ENCODE assay signal across 9 cellular contexts in genomic region chr12:79547735-79548347, GRCh38.
DNase-seq lines count a peak whose midpoint lies in the region; ATAC-seq and TF ChIP-seq lines count a peak whose summit lies in the region.
"Had no signal": no experiment of that assay in that cellular context is flagged by ENCODE, and none has a peak within 500 bp of the region (broad histone marks: within the 10 kb centered on the region; RNA-seq: fewer than 3 reads in every experiment).

No MANE protein-coding gene starts in this region.

- H4K5ac ChIP-seq in H9 (ENCODE audit: insufficient read length, low read depth, low read length) = peak overlapping the region; percentile 45

- peak overlapping the region; percentile 89 for H3T11ph ChIP-seq in H9 (ENCODE audit: low read length)

- H4K91ac ChIP-seq in H9 (ENCODE audit: insufficient read length, low read depth, low read length) = no peak overlapping the region

- H3K4ac ChIP-seq in H9 (ENCODE audit: low read depth, low read length) = no peak overlapping the region; the same call in 1 of the 2 replicates

- H3K4me1 Mint-ChIP-seq in H9 (peaks cover 70 to 77% of the 10 kb centered on the region in 2 experiments), glutamatergic neuron (ENCODE audit: low read depth, unreplicated experiment) (no peaks in the 10 kb centered on the region)
- H3K4me1 Mint-ChIP-seq: naive thymus-derived CD8-positive, alpha-beta T cell had no signal

- WGBS in H9 (ENCODE audit: extremely low coverage, insufficient read length, low lambda C conversion rate) = no CpG with 5 or more reads among the region's 5 CpGs
- 21 to 30% (median 22%) methylated on average over 5 of the region's 5 CpGs for WGBS in psoas muscle, 3 donors

- H2BK5ac ChIP-seq in H9 (ENCODE audit: insufficient read length, low read length) = peak overlapping the region; percentile 78

- H3K79me2 ChIP-seq in H9 (ENCODE audit: insufficient read depth, low read length) (no peaks in the 10 kb centered on the region), MM.1S (ENCODE audit: low read length) (no peaks in the 10 kb centered on the region)

- peak; percentile 28 for DNase-seq in stimulated activated CD4-positive, alpha-beta T cell treated with anti-CD3 and anti-CD28 coated beads, Interleukin-15, amount 100 ng/mL, for 24 hours
- DNase-seq in stimulated activated CD4-positive, alpha-beta T cell treated with anti-CD3 and anti-CD28 coated beads, Interleukin-12 subunit alpha, Interleukin-12 subunit beta, amount 100 ng/mL, for 4 hours = no peak
- DNase-seq in H9 (peak; percentile 80), MM.1S (peak; percentile 35), WERI-Rb-1 (peak; percentile 37), glutamatergic neuron (peak; percentile 45), psoas muscle (no peak), posterior vena cava (ENCODE audit: low spot score) (no peak)

- peak overlapping the region; percentile 55 for H2BK120ac ChIP-seq in H9 (ENCODE audit: low read depth, low read length, poor library complexity, severe bottlenecking)

- H2AK5ac ChIP-seq in H9 (ENCODE audit: insufficient read length, low read length) = peak overlapping the region; percentile 68

- peak overlapping the region; percentile 41 for H3K56ac ChIP-seq in H9 (ENCODE audit: insufficient read length, low read depth, low read length)

- peak overlapping the region; percentile 88 for H2BK12ac ChIP-seq in H9 (ENCODE audit: insufficient read length, low read depth, low read length)

- H3K27me3 Mint-ChIP-seq in H9 (ENCODE audit: low read depth) (no peaks in the 10 kb centered on the region), glutamatergic neuron (ENCODE audit: unreplicated experiment) (no peaks in the 10 kb centered on the region)

- peak overlapping the region; percentile 15 to 59; a peak in 4 of 5 replicates for H3K4me3 Mint-ChIP-seq in H9
- no peak overlapping the region for H3K4me3 Mint-ChIP-seq in glutamatergic neuron (ENCODE audit: unreplicated experiment)
- H3K4me3 Mint-ChIP-seq: naive thymus-derived CD8-positive, alpha-beta T cell had no signal

- no peaks in the 10 kb centered on the region for H4K20me1 ChIP-seq in H9 (ENCODE audit: control insufficient read depth, insufficient read depth, insufficient read length)
- H4K20me1 ChIP-seq in MM.1S (ENCODE audit: insufficient read depth, low read length) = no peaks in the 10 kb centered on the region

- H3K9ac ChIP-seq in H9 (ENCODE audit: extremely low read depth, insufficient read length, low read length) (peak overlapping the region; percentile 80), MM.1S (ENCODE audit: low read length) (no peak overlapping the region)

- H4K8ac ChIP-seq in H9 (replicated peaks; ENCODE audit: insufficient read length, low read depth, low read length) = no peak overlapping the region

- no peak for ATAC-seq in psoas muscle
- ATAC-seq: naive thymus-derived CD8-positive, alpha-beta T cell had no signal

- H3K27ac Mint-ChIP-seq in H9 (peak overlapping the region; percentile 96 to 100 (median 100)), glutamatergic neuron (ENCODE audit: unreplicated experiment) (no peak overlapping the region)

- intact Hi-C loops in psoas muscle (cut with DNase I) (loop anchor here in 1 of 2 donors (5.0 kb wide), 1 partner anchor 639 kb away; no protein-coding TSS in a partner anchor), posterior vena cava (cut with DNase I) (no loop called here)

- H3K36me3 Mint-ChIP-seq in H9 (ENCODE audit: insufficient read depth in 1 of 3, low read depth in 3 of 3) (peaks cover 10 to 20% (median 15%) of the 10 kb centered on the region in 3 experiments), glutamatergic neuron (ENCODE audit: unreplicated experiment) (no peaks in the 10 kb centered on the region)
- H3K36me3 Mint-ChIP-seq: naive thymus-derived CD8-positive, alpha-beta T cell had no signal

- no peak overlapping the region for H2AFZ ChIP-seq in H9 (ENCODE audit: low read length)
- H2AFZ ChIP-seq in MM.1S (ENCODE audit: low read length) = no peak overlapping the region

- H3K9me2 ChIP-seq in MM.1S (replicated peaks; ENCODE audit: insufficient read depth, low read length) = no peaks in the 10 kb centered on the region

- H3K9me3 Mint-ChIP-seq in H9 (peaks cover 0 to 2% of the 10 kb centered on the region in 2 experiments; a peak in 2 of 5 replicates), glutamatergic neuron (ENCODE audit: unreplicated experiment) (no peaks in the 10 kb centered on the region)
- H3K9me3 Mint-ChIP-seq: naive thymus-derived CD8-positive, alpha-beta T cell had no signal

- H3K36me3 ChIP-seq in MM.1S (replicated peaks; ENCODE audit: insufficient read depth, low read length) (no peaks in the 10 kb centered on the region), WERI-Rb-1 (no peaks in the 10 kb centered on the region), psoas muscle (ENCODE audit: insufficient read depth in 1 of 2, low read depth in 1 of 2) (no peaks in the 10 kb centered on the region)

- H3K9me3 ChIP-seq in H9 (ENCODE audit: control insufficient read depth, low read depth, low read length) = no peaks in the 10 kb centered on the region
- H3K9me3 ChIP-seq in MM.1S (replicated peaks; ENCODE audit: insufficient read depth, low read length) = no peaks in the 10 kb centered on the region
- H3K9me3 ChIP-seq in WERI-Rb-1 (ENCODE audit: severe bottlenecking) = no peaks in the 10 kb centered on the region
- H3K9me3 ChIP-seq in psoas muscle = no peaks in the 10 kb centered on the region

- H3K14ac ChIP-seq in H9 (ENCODE audit: insufficient read depth, low read length) = peak overlapping the region; percentile 51; the same call in 1 of the 2 replicates

- H3K79me1 ChIP-seq in H9 (ENCODE audit: insufficient read depth, low read depth, low read length, poor library complexity, severe bottlenecking) = no peaks in the 10 kb centered on the region

- H3K4me1 ChIP-seq in H9 (ENCODE audit: insufficient read depth, low read length) (peaks cover 10% of the 10 kb centered on the region; the same call in 1 of the 2 replicates), MM.1S (ENCODE audit: low read length) (no peaks in the 10 kb centered on the region), psoas muscle (no peaks in the 10 kb centered on the region)

- H3K18ac ChIP-seq in H9 (ENCODE audit: insufficient read length, low read depth, low read length) = peak overlapping the region; percentile 86

- H3K23me2 ChIP-seq in H9 (ENCODE audit: insufficient read length, low read depth, low read length, poor library complexity, severe bottlenecking) = no peaks in the 10 kb centered on the region

- no peak overlapping the region for H3K4me3 ChIP-seq in MM.1S (ENCODE audit: low read length)
- no peak overlapping the region for H3K4me3 ChIP-seq in WERI-Rb-1 (ENCODE audit: low read depth, low read length)
- no peak overlapping the region for H3K4me3 ChIP-seq in psoas muscle

- H3K4me2 ChIP-seq in H9 (ENCODE audit: insufficient read depth, insufficient read length, low read length) (peak overlapping the region; percentile 23), MM.1S (ENCODE audit: low read depth, low read length) (no peak overlapping the region)

- peak; percentile 88 for TF ChIP-seq CTCF in H9 (conservative IDR thresholded peaks at IDR 0.05)
- peak; percentile 79 for TF ChIP-seq CTCF in MM.1S (IDR thresholded peaks at IDR 0.05; ENCODE audit: low read length)
- peak; percentile 68 for TF ChIP-seq CTCF in WERI-Rb-1 (IDR thresholded peaks at IDR 0.05; ENCODE audit: low read depth, low read length)
- TF ChIP-seq CTCF in glutamatergic neuron (IDR thresholded peaks at IDR 0.05; ENCODE audit: partially characterized antibody, unreplicated experiment) = peak; percentile 74
- TF ChIP-seq CTCF in psoas muscle (IDR thresholded peaks at IDR 0.05) = peak; percentile 59

- H2BK15ac ChIP-seq in H9 (ENCODE audit: low read depth, low read length) = no peak overlapping the region

- H3K23ac ChIP-seq in H9 (ENCODE audit: insufficient read length, low read depth, low read length) = no peak overlapping the region

- H2BK20ac ChIP-seq in H9 (ENCODE audit: low read depth, low read length, poor library complexity, severe bottlenecking) = no peak overlapping the region

- H3K27me3 ChIP-seq in H9 (ENCODE audit: insufficient read depth, low read length) = no peaks in the 10 kb centered on the region
- no peaks in the 10 kb centered on the region for H3K27me3 ChIP-seq in MM.1S (replicated peaks; ENCODE audit: insufficient read depth, low read length)
- no peaks in the 10 kb centered on the region for H3K27me3 ChIP-seq in WERI-Rb-1 (ENCODE audit: insufficient read depth, low read depth, severe bottlenecking)
- no peaks in the 10 kb centered on the region for H3K27me3 ChIP-seq in psoas muscle (ENCODE audit: insufficient read depth in 3 of 3, low read length in 2 of 3)

- peak overlapping the region; percentile 99 for H3K27ac ChIP-seq in H9 (ENCODE audit: insufficient read length, low read depth, low read length)
- H3K27ac ChIP-seq in MM.1S (ENCODE audit: low read length) = no peak overlapping the region
- no peak overlapping the region for H3K27ac ChIP-seq in WERI-Rb-1
- no peak overlapping the region for H3K27ac ChIP-seq in psoas muscle

- no peaks in the 10 kb centered on the region for H3F3A ChIP-seq in MM.1S (ENCODE audit: insufficient read depth, low read length)

Comparison
In these comparisons a context has a peak if more than half of its experiments do, and no peak if none do; other contexts are left out.
1. DNase-seq: peak in stimulated activated CD4-positive, alpha-beta T cell treated with anti-CD3 and anti-CD28 coated beads, Interleukin-15, amount 100 ng/mL, for 24 hours (single experiment), H9 (single experiment), MM.1S (single experiment), WERI-Rb-1 (single experiment) and glutamatergic neuron (single experiment); none in stimulated activated CD4-positive, alpha-beta T cell treated with anti-CD3 and anti-CD28 coated beads, Interleukin-12 subunit alpha, Interleukin-12 subunit beta, amount 100 ng/mL, for 4 hours (single experiment), psoas muscle (0 of 2) and posterior vena cava (single experiment).
2. Peak in every context shown above with its lines, with median percentiles within 50 percentile points of each other: CTCF ChIP-seq.